8 cellular contexts compared by ENCODE assay signal in genomic region chr5:176658007-176658599, GRCh38. TPM values are rescaled to one million over a fixed set of nuclear protein-coding genes. Genes with fewer than 3 reads are reported as not detected.
DNase-seq lines count a peak whose midpoint lies in the region; ATAC-seq, FAIRE-seq and TF ChIP-seq lines count a peak whose summit lies in the region.

No MANE protein-coding gene starts in this region.

- H3K4me2 ChIP-seq in KMS-11: peak overlapping the region; percentile 69

- intact Hi-C loops in posterior cingulate gyrus (cut with DNase I): loop anchor here (5.0 kb wide), 1 partner anchor 454 kb away; no protein-coding TSS in a partner anchor

- TF ChIP-seq CTCF in BE2C (IDR thresholded peaks at IDR 0.05; ENCODE audit: low read depth, low read length): peak; percentile 99
- TF ChIP-seq CTCF in KMS-11 (conservative IDR thresholded peaks at IDR 0.05; ENCODE audit: low read depth, low read length): peak; percentile 65

- H3K27ac Mint-ChIP-seq in activated naive CD4-positive, alpha-beta T cell treated with anti-CD3 and anti-CD28 coated beads, Interleukin-2, amount 50 U/mL, for 24 hours: no peak overlapping the region

- peak; percentile 82 for DNase-seq in BE2C
- DNase-seq in GM19239 (ENCODE audit: insufficient read length, low spot score): peak; percentile 65
- peak; percentile 64 for DNase-seq in glomerular visceral epithelial cell (ENCODE audit: extremely low spot score)
- DNase-seq in posterior cingulate gyrus: peak; percentile 51 to 97 (median 77)

- no peak overlapping the region for H3K4me3 ChIP-seq in BE2C (ENCODE audit: low read depth, low read length)
- no peak overlapping the region for H3K4me3 ChIP-seq in KMS-11 (IDR thresholded peaks at IDR 0.05; ENCODE audit: insufficient read depth, low read depth, low read length)

- no peaks in the 10 kb centered on the region for H3K9me3 Mint-ChIP-seq in activated naive CD4-positive, alpha-beta T cell treated with anti-CD3 and anti-CD28 coated beads, Interleukin-2, amount 50 U/mL, for 24 hours

- peak; percentile 88 for FAIRE-seq in GM19239 (lab: Jason Lieb, UNC)

- H3K4me3 Mint-ChIP-seq in activated naive CD4-positive, alpha-beta T cell treated with anti-CD3 and anti-CD28 coated beads, Interleukin-2, amount 50 U/mL, for 24 hours: peak overlapping the region; percentile 76

- no peaks in the 10 kb centered on the region for H3K36me3 ChIP-seq in BE2C
- no peaks in the 10 kb centered on the region for H3K36me3 ChIP-seq in KMS-11 (ENCODE audit: insufficient read depth)

- H3K9me3 ChIP-seq in BE2C: no peaks in the 10 kb centered on the region

- H3K79me2 ChIP-seq in KMS-11 (ENCODE audit: insufficient read depth, low read depth): no peaks in the 10 kb centered on the region

- H3K4me1 Mint-ChIP-seq in activated naive CD4-positive, alpha-beta T cell treated with anti-CD3 and anti-CD28 coated beads, Interleukin-2, amount 50 U/mL, for 24 hours: peaks cover 53% of the 10 kb centered on the region

- H3K36me3 Mint-ChIP-seq in activated naive CD4-positive, alpha-beta T cell treated with anti-CD3 and anti-CD28 coated beads, Interleukin-2, amount 50 U/mL, for 24 hours: peaks cover 7% of the 10 kb centered on the region

- no peaks in the 10 kb centered on the region for H4K20me1 ChIP-seq in KMS-11 (ENCODE audit: insufficient read depth)

- no peak overlapping the region for H3K9ac ChIP-seq in KMS-11

- no peaks in the 10 kb centered on the region for H3K27me3 Mint-ChIP-seq in activated naive CD4-positive, alpha-beta T cell treated with anti-CD3 and anti-CD28 coated beads, Interleukin-2, amount 50 U/mL, for 24 hours

- H2AFZ ChIP-seq in KMS-11 (ENCODE audit: low read depth): no peak overlapping the region; the same call in 1 of the 2 replicates

- H3K27me3 ChIP-seq in BE2C (no peaks in the 10 kb centered on the region), KMS-11 (ENCODE audit: insufficient read depth, low read depth) (no peaks in the 10 kb centered on the region)

- ATAC-seq in SK-N-SH treated with all-trans-retinoic acid at 6 μM for 48 hours (peak; percentile 84), GM21526 (IDR thresholded peaks at IDR 0.05; ENCODE audit: low FRiP score, unreplicated experiment) (no peak)

- H3K4me1 ChIP-seq in BE2C (no peaks in the 10 kb centered on the region), KMS-11 (ENCODE audit: low read depth, poor library complexity, severe bottlenecking) (peaks cover 28% of the 10 kb centered on the region)

- H3K27ac ChIP-seq in KMS-11: no peak overlapping the region

TF ChIP-seq in SK-N-SH treated with all-trans-retinoic acid at 6 μM for 48 hours, 23 proteins besides CTCF, POLR2A, EP300 and RAD21 (continues in another document):
- no peak for TF ChIP-seq SNAI2 (CRISPR knock-in tag; IDR thresholded peaks at IDR 0.05)
- TF ChIP-seq PATZ1 (CRISPR knock-in tag; IDR thresholded peaks at IDR 0.05; ENCODE audit: borderline replicate concordance): no peak
- no peak for TF ChIP-seq CREB5 (CRISPR knock-in tag; IDR thresholded peaks at IDR 0.05; ENCODE audit: low read depth)
- TF ChIP-seq BACH2 (CRISPR knock-in tag; IDR thresholded peaks at IDR 0.05; ENCODE audit: borderline replicate concordance): no peak
- TF ChIP-seq PPARA (CRISPR knock-in tag; IDR thresholded peaks at IDR 0.05; ENCODE audit: borderline replicate concordance): no peak
- no peak for TF ChIP-seq RARB (CRISPR knock-in tag; IDR thresholded peaks at IDR 0.05)
- no peak for TF ChIP-seq GLIS3 (CRISPR knock-in tag; IDR thresholded peaks at IDR 0.05)
- TF ChIP-seq ZNF8 (CRISPR knock-in tag; IDR thresholded peaks at IDR 0.05): no peak
- TF ChIP-seq POU6F1 (CRISPR knock-in tag; IDR thresholded peaks at IDR 0.05; ENCODE audit: borderline replicate concordance, low read depth): no peak
- TF ChIP-seq CSDC2 (CRISPR knock-in tag; IDR thresholded peaks at IDR 0.05): no peak
- TF ChIP-seq OSR1 (CRISPR knock-in tag; IDR thresholded peaks at IDR 0.05): no peak
- no peak for TF ChIP-seq ARNTL (CRISPR knock-in tag; IDR thresholded peaks at IDR 0.05; ENCODE audit: borderline replicate concordance, low read depth)
- no peak for TF ChIP-seq TSHZ2 (CRISPR knock-in tag; IDR thresholded peaks at IDR 0.05)
- no peak for TF ChIP-seq ZNF70 (CRISPR knock-in tag; IDR thresholded peaks at IDR 0.05)
- TF ChIP-seq ESRRG (CRISPR knock-in tag; IDR thresholded peaks at IDR 0.05): no peak
- no peak for TF ChIP-seq ZC3H10 (CRISPR knock-in tag; IDR thresholded peaks at IDR 0.05)
- TF ChIP-seq ZNF565 (CRISPR knock-in tag; conservative IDR thresholded peaks at IDR 0.05; ENCODE audit: low read depth): no peak

RNA-seq across cellular contexts. Expression of gene TSPAN17, which starts 10.8 kb away (rescaled TPM):
- 26.0 TPM for polyA plus RNA-seq in BE2C (2012; ENCODE audit: insufficient read depth, insufficient read length, low read depth)

RNA-seq across cellular contexts. Expression of gene EIF4E1B, which starts 27.6 kb away (rescaled TPM):
- not detected for polyA plus RNA-seq in BE2C (2012; ENCODE audit: insufficient read depth, insufficient read length, low read depth)

RNA-seq across cellular contexts. Expression of gene SNCB, which starts 27.8 kb away (rescaled TPM):
- polyA plus RNA-seq in BE2C (2012; ENCODE audit: insufficient read depth, insufficient read length, low read depth): 4.1 TPM

RNA-seq across cellular contexts. Expression of gene GPRIN1, which starts 48.1 kb away (rescaled TPM):
- polyA plus RNA-seq in BE2C (2012; ENCODE audit: insufficient read depth, insufficient read length, low read depth): 10.1 TPM
